Comparison of ENCODE assay signal across 17 cellular contexts in genomic region chr2:241014764-241015163, GRCh38. TPM values are rescaled to one million over a fixed set of nuclear protein-coding genes. Genes with fewer than 3 reads are reported as not detected.
DNase-seq lines count a peak whose midpoint lies in the region; ATAC-seq, FAIRE-seq and TF ChIP-seq lines count a peak whose summit lies in the region.
"Had no signal": no experiment of that assay in that cellular context is flagged by ENCODE, and none has a peak within 500 bp of the region (broad histone marks: within the 10 kb centered on the region; RNA-seq: fewer than 3 reads in every experiment).

No MANE protein-coding gene starts in this region.

- no peak overlapping the region for H3K23ac ChIP-seq in neuronal stem cell (ENCODE audit: low read depth, low read length, poor library complexity)

- H2BK120ac ChIP-seq in neuronal stem cell (ENCODE audit: low read depth, low read length), result no peak overlapping the region

- no peak overlapping the region for H3K27ac ChIP-seq in neuronal stem cell (replicated peaks; ENCODE audit: low read length)
- no peak overlapping the region for H3K27ac ChIP-seq in testis
- H3K27ac ChIP-seq in kidney (ENCODE audit: low read depth in 2 of 2, low read length in 2 of 2), result no peak overlapping the region
- H3K27ac ChIP-seq: GM23248 had no signal

- H3K36me3 ChIP-seq in neuronal stem cell (replicated peaks in 1 of 2; ENCODE audit: control insufficient read depth in 2 of 2, insufficient read depth in 2 of 2, low read length in 2 of 2) (no peaks in the 10 kb centered on the region), testis (ENCODE audit: low read depth, missing control alignments) (no peaks in the 10 kb centered on the region), kidney (ENCODE audit: control insufficient read depth in 1 of 2, insufficient read depth in 2 of 2, low read length in 2 of 2) (no peaks in the 10 kb centered on the region)

- H2AK5ac ChIP-seq in neuronal stem cell (ENCODE audit: low read depth, low read length), result no peak overlapping the region

- peaks cover 3% of the 10 kb centered on the region for H3K4me1 Mint-ChIP-seq in activated CD8-positive, alpha-beta memory T cell treated with anti-CD3 and anti-CD28 coated beads, Interleukin-2, amount 10 ng/mL, durations not matched to agents 7 days and 5 days

- H3K27me3 ChIP-seq in neuronal stem cell (ENCODE audit: control insufficient read depth in 3 of 3, insufficient read depth in 3 of 3, low read depth in 1 of 3, low read length in 3 of 3) (no peaks in the 10 kb centered on the region), testis (no peaks in the 10 kb centered on the region)

- H3K4me1 ChIP-seq in neuronal stem cell (ENCODE audit: control insufficient read depth in 2 of 2, insufficient read depth in 1 of 2, low read depth in 1 of 2, low read length in 2 of 2), result peaks cover 6 to 14% of the 10 kb centered on the region in 2 donors
- H3K4me1 ChIP-seq in testis, result peaks cover 11% of the 10 kb centered on the region
- H3K4me1 ChIP-seq in kidney (ENCODE audit: control insufficient read depth in 1 of 2, insufficient read depth in 1 of 2, low read depth in 1 of 2, low read length in 2 of 2), result peaks cover 0 to 8% of the 10 kb centered on the region in 2 donors

- ATAC-seq in activated CD8-positive, alpha-beta memory T cell treated with anti-CD3 and anti-CD28 coated beads, Interleukin-2, amount 10 ng/mL, durations not matched to agents 7 days and 5 days, result no peak
- ATAC-seq: HCT116 had no signal

- H3K4me3 ChIP-seq in neuronal stem cell (ENCODE audit: low read length in 2 of 2) (no peak overlapping the region), testis (no peak overlapping the region), kidney (ENCODE audit: low read length in 2 of 2) (no peak overlapping the region)
- H3K4me3 ChIP-seq: GM23248 had no signal

- no peak overlapping the region for H3K4me3 Mint-ChIP-seq in activated CD8-positive, alpha-beta memory T cell treated with anti-CD3 and anti-CD28 coated beads, Interleukin-2, amount 10 ng/mL, durations not matched to agents 7 days and 5 days

- no peak for TF ChIP-seq POLR2A in testis (IDR thresholded peaks at IDR 0.05)

- FAIRE-seq in kidney (lab: Jason Lieb, UNC), result no peak
- FAIRE-seq: GM12891, GM18507 had no signal

- peaks cover 0 to 2% of the 10 kb centered on the region in 2 donors for H3K9me3 ChIP-seq in neuronal stem cell (replicated peaks in 1 of 2; ENCODE audit: control insufficient read depth in 2 of 2, insufficient read depth in 1 of 2, low read depth in 1 of 2, low read length in 2 of 2)
- H3K9me3 ChIP-seq in testis, result no peaks in the 10 kb centered on the region
- H3K9me3 ChIP-seq in kidney (ENCODE audit: control insufficient read depth in 1 of 2, low read length in 2 of 2), result no peaks in the 10 kb centered on the region

- peak; percentile 26 for DNase-seq in activated CD8-positive, alpha-beta memory T cell treated with anti-CD3 and anti-CD28 coated beads, Interleukin-2, amount 10 ng/mL, durations not matched to agents 7 days and 5 days
- no peak for DNase-seq in activated CD8-positive, alpha-beta memory T cell treated with anti-CD3 and anti-CD28 coated beads for 24 hours
- DNase-seq in ELF-1 (ENCODE audit: low read depth, low spot score) (peak; percentile 1), neuronal stem cell (ENCODE audit: low spot score) (no peak), testis (peak; percentile 32), kidney (no peak), NCI-H526 treated with DMSO at 0.1 percent for 48 hours (lab: John Stamatoyannopoulos, UW) (no peak), NCI-H510A (lab: John Stamatoyannopoulos, UW) (no peak)
- DNase-seq: C1 segment of cervical spinal cord, DMS 273 treated with DMSO at 0.1 percent for 48 hours, GF-D8, GM23248, NCI-H187 treated with DMSO at 0.1 percent for 48 hours, OCI-M1 had no signal

- intact Hi-C loops in testis (cut with DNase I; ENCODE audit: low total_unique reads), result no loop called here
- intact Hi-C loops in kidney (cut with DNase I), result no loop called here

- CTCF ChIA-PET in activated CD8-positive, alpha-beta memory T cell treated with anti-CD3 and anti-CD28 coated beads, Interleukin-2, amount 10 ng/mL, durations not matched to agents 7 days and 5 days (lab: Charles Lee), result no interaction called here

- H3K9ac ChIP-seq in neuronal stem cell (ENCODE audit: low read depth, low read length, poor library complexity) (no peak overlapping the region), kidney (ENCODE audit: low read length in 2 of 2) (no peak overlapping the region)
- H3K9ac ChIP-seq: GM23248 had no signal

- peaks cover 3% of the 10 kb centered on the region for H3K27me3 Mint-ChIP-seq in activated CD8-positive, alpha-beta memory T cell treated with anti-CD3 and anti-CD28 coated beads, Interleukin-2, amount 10 ng/mL, durations not matched to agents 7 days and 5 days

- no peak overlapping the region for H3K14ac ChIP-seq in neuronal stem cell (ENCODE audit: low read length)

- H4K8ac ChIP-seq in neuronal stem cell (ENCODE audit: low read depth, low read length), result peak overlapping the region; percentile 6

- no peak overlapping the region for H2BK5ac ChIP-seq in neuronal stem cell (ENCODE audit: low read length)

- H4K91ac ChIP-seq in neuronal stem cell (ENCODE audit: low read depth, low read length, poor library complexity), result no peak overlapping the region

- no peaks in the 10 kb centered on the region for H3K36me3 Mint-ChIP-seq in activated CD8-positive, alpha-beta memory T cell treated with anti-CD3 and anti-CD28 coated beads, Interleukin-2, amount 10 ng/mL, durations not matched to agents 7 days and 5 days

- H3K18ac ChIP-seq in neuronal stem cell (ENCODE audit: low read length), result no peak overlapping the region

- no peaks in the 10 kb centered on the region for H3K9me3 Mint-ChIP-seq in activated CD8-positive, alpha-beta memory T cell treated with anti-CD3 and anti-CD28 coated beads, Interleukin-2, amount 10 ng/mL, durations not matched to agents 7 days and 5 days (ENCODE audit: low read depth)

- H2BK15ac ChIP-seq in neuronal stem cell (ENCODE audit: low read length), result no peak overlapping the region

- peaks cover 2% of the 10 kb centered on the region for H3K79me1 ChIP-seq in neuronal stem cell (ENCODE audit: low read depth, low read length)

- no peak overlapping the region for H3K27ac Mint-ChIP-seq in activated CD8-positive, alpha-beta memory T cell treated with anti-CD3 and anti-CD28 coated beads, Interleukin-2, amount 10 ng/mL, durations not matched to agents 7 days and 5 days

- no peak overlapping the region for H2BK12ac ChIP-seq in neuronal stem cell (ENCODE audit: low read length)

- no peak for TF ChIP-seq CTCF in testis (IDR thresholded peaks at IDR 0.05)
- no peak for TF ChIP-seq CTCF in kidney (IDR thresholded peaks at IDR 0.05; ENCODE audit: borderline replicate concordance, extremely low read depth, insufficient read depth)

- no peak overlapping the region for H3K4ac ChIP-seq in neuronal stem cell (ENCODE audit: low read length)

- no CpG with 5 or more reads among the region's 10 CpGs for WGBS in neuronal stem cell (ENCODE audit: extremely low coverage in 2 of 2, insufficient read length in 2 of 2, insufficient replicate concordance in 1 of 2), 2 donors
- WGBS in testis, 2 donors, result 68 to 69% methylated on average over 10 of the region's 10 CpGs

- no peak overlapping the region for H3K4me2 ChIP-seq in neuronal stem cell (ENCODE audit: insufficient read depth, low read length, poor library complexity, severe bottlenecking)

- no peak overlapping the region for H2AFZ ChIP-seq in neuronal stem cell (ENCODE audit: low read length)
- H2AFZ ChIP-seq: GM23248 had no signal

RNA-seq across cellular contexts. Expression of gene SNED1, which starts 16.3 kb away (rescaled TPM):
- total RNA-seq in activated CD8-positive, alpha-beta memory T cell treated with anti-CD3 and anti-CD28 coated beads, Interleukin-2, amount 10 ng/mL, durations not matched to agents 7 days and 5 days, result 1 to 10 TPM; 3.6 to 4.6 TPM
- polyA plus RNA-seq in neuronal stem cell (2013, experiment 1 of 2), result 0.14 TPM
- 0.04 TPM for polyA plus RNA-seq in neuronal stem cell (2013, experiment 2 of 2)
- total RNA-seq in testis, result 100 to 1,000 TPM in 1 of 2 donors, 10 to 100 TPM in 1; 82.7 to 107 TPM
- polyA plus RNA-seq in testis (ENCODE audit: insufficient read depth, low read depth, low replicate concordance), result 15.8 TPM
- total RNA-seq in kidney, result 42.1 TPM
- 3.0 TPM for polyA plus RNA-seq in kidney (ENCODE audit: insufficient read depth, low read depth, low replicate concordance)

Comparison
In these comparisons a context has a peak if more than half of its experiments do, and no peak if none do; other contexts are left out.
1. DNase-seq: peak in activated CD8-positive, alpha-beta memory T cell treated with anti-CD3 and anti-CD28 coated beads, Interleukin-2, amount 10 ng/mL, durations not matched to agents 7 days and 5 days (single experiment), ELF-1 (single experiment) and testis (single experiment); none in activated CD8-positive, alpha-beta memory T cell treated with anti-CD3 and anti-CD28 coated beads for 24 hours (single experiment), neuronal stem cell (single experiment), kidney (single experiment), NCI-H526 treated with DMSO at 0.1 percent for 48 hours (single experiment) and NCI-H510A (single experiment).